In the genomic region with DNA sequence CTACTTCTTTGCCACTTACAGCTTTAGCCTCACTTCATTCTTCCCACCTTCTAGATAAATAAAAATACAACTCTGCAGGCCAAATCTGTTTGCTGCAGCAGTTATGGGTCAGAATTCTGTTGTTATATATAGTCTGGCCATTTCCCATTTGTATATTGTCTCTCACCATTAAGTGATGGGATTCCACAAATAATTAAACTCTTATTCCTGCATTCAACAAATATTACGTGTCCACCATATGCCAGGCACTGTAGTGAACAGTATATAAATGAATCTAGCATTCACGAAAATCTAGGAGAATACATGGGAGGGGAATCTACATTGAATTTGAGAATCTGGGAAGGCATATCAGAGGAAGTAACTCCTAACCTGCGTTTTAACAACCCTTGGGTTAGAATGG, we compare ENCODE assay signal across 24 cellular contexts. TPM values are rescaled to one million over a fixed set of nuclear protein-coding genes. Genes with fewer than 3 reads are reported as not detected.
DNase-seq lines count a peak whose midpoint lies in the region; ATAC-seq, FAIRE-seq and TF ChIP-seq lines count a peak whose summit lies in the region.
"Had no signal": no experiment of that assay in that cellular context is flagged by ENCODE, and none has a peak within 500 bp of the region (broad histone marks: within the 10 kb centered on the region; RNA-seq: fewer than 3 reads in every experiment).

No MANE protein-coding gene starts in this region.

- intact Hi-C loops in HCT116 (cut with micrococcal nuclease) (no loop called here), lower leg skin (cut with DNase I; ENCODE audit: low total_unique reads) (no loop called here)

- RAD21 ChIA-PET in HCT116 (lab: Charles Lee; ENCODE audit: low non-redundant PET in 1 of 2, low total read pairs in 2 of 2, uncharacterized antibody in 2 of 2, unreplicated experiment in 2 of 2), result no interaction called here

- H3K36me3 Mint-ChIP-seq in astrocyte (ENCODE audit: low read depth, unreplicated experiment) (peaks cover 2% of the 10 kb centered on the region), nephron progenitor cell (ENCODE audit: low read depth) (no peaks in the 10 kb centered on the region)
- H3K36me3 Mint-ChIP-seq: activated naive CD8-positive, alpha-beta T cell treated with anti-CD3 and anti-CD28 coated beads for 36 hours; naive thymus-derived CD4-positive, alpha-beta T cell had no signal

- H3K9me3 ChIP-seq in A549 (no peaks in the 10 kb centered on the region), HCT116 (ENCODE audit: control insufficient read depth in 1 of 2, insufficient read depth in 1 of 2, low read depth in 1 of 2, low read length in 2 of 2) (no peaks in the 10 kb centered on the region), astrocyte (ENCODE audit: insufficient read depth, low read depth, low read length) (no peaks in the 10 kb centered on the region), osteoblast (ENCODE audit: low read depth, low read length) (no peaks in the 10 kb centered on the region)
- H3K9me3 ChIP-seq: BE2C, body of pancreas, suprapubic skin, vagina had no signal

- H3K79me2 ChIP-seq in HCT116 (ENCODE audit: insufficient read depth, low read length) (no peaks in the 10 kb centered on the region), astrocyte (ENCODE audit: insufficient read depth, low read length) (no peaks in the 10 kb centered on the region), osteoblast (ENCODE audit: insufficient read depth, low read length) (no peaks in the 10 kb centered on the region)

- TF ChIP-seq CTCF in A549 (IDR thresholded peaks at IDR 0.05) (no peak), HCT116 (IDR thresholded peaks at IDR 0.05 in 2 of 3, conservative IDR thresholded peaks at IDR 0.05 in 1 of 3; ENCODE audit: borderline replicate concordance in 1 of 3, insufficient read depth in 1 of 3, low read depth in 2 of 3, low read length in 2 of 3) (no peak), astrocyte (IDR thresholded peaks at IDR 0.05; ENCODE audit: insufficient read depth, low read depth, low read length) (no peak), osteoblast (IDR thresholded peaks at IDR 0.05; ENCODE audit: extremely low read depth, low read depth, low read length) (no peak), nephron progenitor cell (IDR thresholded peaks at IDR 0.05) (no peak), lower leg skin (IDR thresholded peaks at IDR 0.05) (no peak)

- FAIRE-seq in A549 (lab: Jason Lieb, UNC), result no peak
- FAIRE-seq in astrocyte (lab: Jason Lieb, UNC), result no peak

- peak overlapping the region; percentile 90 for H3K27ac Mint-ChIP-seq in astrocyte (ENCODE audit: unreplicated experiment)
- no peak overlapping the region for H3K27ac Mint-ChIP-seq in nephron progenitor cell
- H3K27ac Mint-ChIP-seq: activated CD8-positive, alpha-beta T cell treated with anti-CD3 and anti-CD28 coated beads for 36 hours; activated naive CD8-positive, alpha-beta T cell treated with anti-CD3 and anti-CD28 coated beads for 36 hours; naive thymus-derived CD4-positive, alpha-beta T cell had no signal

- no peak overlapping the region for H3K4me3 ChIP-seq in A549
- no peak overlapping the region for H3K4me3 ChIP-seq in HCT116 (replicated peaks in 1 of 2; ENCODE audit: low read depth in 1 of 2, low read length in 2 of 2)
- H3K4me3 ChIP-seq in astrocyte (ENCODE audit: insufficient read depth, low read depth, low read length), result no peak overlapping the region
- no peak overlapping the region for H3K4me3 ChIP-seq in osteoblast (ENCODE audit: insufficient read depth, low read length)
- H3K4me3 ChIP-seq in lower leg skin (ENCODE audit: low read depth, poor library complexity, severe bottlenecking), result no peak overlapping the region
- H3K4me3 ChIP-seq: body of pancreas, suprapubic skin, vagina had no signal

- H3K4me2 ChIP-seq in A549, result peak overlapping the region; percentile 75; the same call in 2 of the 3 replicates
- no peak overlapping the region for H3K4me2 ChIP-seq in HCT116 (ENCODE audit: low read length)
- peak overlapping the region; percentile 68 for H3K4me2 ChIP-seq in astrocyte (ENCODE audit: low read length)
- no peak overlapping the region for H3K4me2 ChIP-seq in osteoblast (ENCODE audit: insufficient read depth, low read length)

- TF ChIP-seq POLR2A in A549 (IDR thresholded peaks at IDR 0.05; ENCODE audit: low read length) (no peak), HCT116 (IDR thresholded peaks at IDR 0.05; ENCODE audit: borderline replicate concordance, extremely low read depth, insufficient read depth, insufficient read length) (no peak), lower leg skin (IDR thresholded peaks at IDR 0.05) (no peak)

- DNase-seq in A549 (ENCODE audit: low read depth in 1 of 2, low spot score in 1 of 2) (no peak), HCT116 (ENCODE audit: low read depth, low spot score) (no peak), astrocyte (ENCODE audit: low read depth) (no peak), osteoblast (ENCODE audit: insufficient read length, low spot score, missing footprints) (no peak), nephron progenitor cell (no peak), lower leg skin (ENCODE audit: low spot score in 2 of 2) (no peak), T-helper 1 cell (no peak)
- DNase-seq in stimulated activated CD4-positive, alpha-beta T cell treated with anti-CD3 and anti-CD28 coated beads, Interleukin-4, amount 100 ng/mL, for 24 hours, result no peak
- DNase-seq: activated CD8-positive, alpha-beta T cell treated with anti-CD3 and anti-CD28 coated beads for 36 hours; activated effector memory CD4-positive, alpha-beta T cell treated with Interleukin-2 at 50 U/mL for 16 hours; activated naive CD8-positive, alpha-beta T cell treated with anti-CD3 and anti-CD28 coated beads for 36 hours; BE2C; DMS79; H9; left colon; naive thymus-derived CD4-positive, alpha-beta T cell; NCI-H1105 treated with DMSO at 0.1 percent for 48 hours; NCI-H2029 treated with DMSO at 0.1 percent for 48 hours; NCI-H345; stimulated activated CD4-positive, alpha-beta T cell treated with anti-CD3 and anti-CD28 coated beads, Interleukin-1b, Interleukin-23, amount 100 ng/mL, for 48 hours had no signal

- H3K4me1 ChIP-seq in A549, result peaks cover 56% of the 10 kb centered on the region
- peaks cover 21 to 30% of the 10 kb centered on the region in 2 experiments for H3K4me1 ChIP-seq in HCT116 (ENCODE audit: control insufficient read depth in 1 of 2, insufficient read depth in 2 of 2, low read length in 2 of 2)
- peaks cover 24% of the 10 kb centered on the region for H3K4me1 ChIP-seq in astrocyte (ENCODE audit: insufficient read depth, low read length)
- peaks cover 26% of the 10 kb centered on the region for H3K4me1 ChIP-seq in osteoblast (ENCODE audit: insufficient read depth, low read length)
- H3K4me1 ChIP-seq: BE2C, vagina had no signal

- H3K9me3 Mint-ChIP-seq in astrocyte (ENCODE audit: unreplicated experiment) (no peaks in the 10 kb centered on the region), nephron progenitor cell (no peaks in the 10 kb centered on the region)
- H3K9me3 Mint-ChIP-seq: activated CD8-positive, alpha-beta T cell treated with anti-CD3 and anti-CD28 coated beads for 36 hours; activated naive CD8-positive, alpha-beta T cell treated with anti-CD3 and anti-CD28 coated beads for 36 hours; H9; naive thymus-derived CD4-positive, alpha-beta T cell had no signal

- CTCF ChIA-PET in A549 (lab: Yijun Ruan, JAX) (interaction anchor here (1.3 to 7.2 kb wide), 2 partner anchors 9 to 11 kb away, joined by 4 to 63 read pairs; partner anchors contain the start of gene CDC73), HCT116 (lab: Charles Lee) (no interaction called here)

- POLR2A ChIA-PET in A549 (lab: Yijun Ruan, JAX) (no interaction called here), HCT116 (lab: Charles Lee) (interaction anchor here (0.6 to 1.3 kb wide), 3 partner anchors 11 to 66 kb away, joined by 4 to 5 read pairs (median 4); partner anchors contain the start of gene CDC73)

- H2AFZ ChIP-seq in HCT116 (ENCODE audit: low read depth, low read length, poor library complexity, severe bottlenecking) (peak overlapping the region; percentile 76), astrocyte (ENCODE audit: low read depth, low read length) (no peak overlapping the region), osteoblast (ENCODE audit: low read length) (no peak overlapping the region)

- H3K9me2 ChIP-seq in HCT116 (ENCODE audit: insufficient read depth), result no peaks in the 10 kb centered on the region

- no peaks in the 10 kb centered on the region for H3K27me3 ChIP-seq in HCT116 (ENCODE audit: insufficient read depth, low read length)
- H3K27me3 ChIP-seq in astrocyte (ENCODE audit: insufficient read depth, low read length), result no peaks in the 10 kb centered on the region
- H3K27me3 ChIP-seq in osteoblast (ENCODE audit: insufficient read depth, low read length), result no peaks in the 10 kb centered on the region
- H3K27me3 ChIP-seq: BE2C, body of pancreas, suprapubic skin, vagina had no signal

- ATAC-seq in A549, result no peak
- ATAC-seq in HCT116, result no peak
- ATAC-seq: activated CD4-positive, CD25-positive, alpha-beta regulatory T cell treated with anti-CD3 and anti-CD28 coated beads, Interleukin-2, amount 50 U/mL, for 24 hours; activated CD8-positive, alpha-beta T cell treated with anti-CD3 and anti-CD28 coated beads for 36 hours; left colon; naive thymus-derived CD4-positive, alpha-beta T cell had no signal

- BruUV-seq in HCT116 (replicated peaks; lab: Mats Ljungman, UMichigan), result no TSS peak

- no peak for TF ChIP-seq EP300 in A549 (IDR thresholded peaks at IDR 0.05)

- H4K20me1 ChIP-seq in HCT116 (ENCODE audit: insufficient read depth) (no peaks in the 10 kb centered on the region), astrocyte (ENCODE audit: insufficient read depth, low read length) (no peaks in the 10 kb centered on the region), osteoblast (ENCODE audit: insufficient read depth, low read length) (no peaks in the 10 kb centered on the region)

- H3K27me3 Mint-ChIP-seq in astrocyte (ENCODE audit: low read depth, unreplicated experiment), result no peaks in the 10 kb centered on the region
- peaks cover 3% of the 10 kb centered on the region for H3K27me3 Mint-ChIP-seq in nephron progenitor cell (ENCODE audit: low read depth, poor library complexity)
- H3K27me3 Mint-ChIP-seq: activated CD8-positive, alpha-beta T cell treated with anti-CD3 and anti-CD28 coated beads for 36 hours; activated naive CD8-positive, alpha-beta T cell treated with anti-CD3 and anti-CD28 coated beads for 36 hours had no signal

- WGBS in A549 (ENCODE audit: missing lambda C conversion rate), result 63% methylated on average over 3 of the region's 3 CpGs
- 91% methylated on average over 3 of the region's 3 CpGs for WGBS in lower leg skin, 2 donors

- no peak overlapping the region for H3K4me3 Mint-ChIP-seq in astrocyte (ENCODE audit: unreplicated experiment)
- H3K4me3 Mint-ChIP-seq in nephron progenitor cell, result no peak overlapping the region
- H3K4me3 Mint-ChIP-seq: activated CD8-positive, alpha-beta T cell treated with anti-CD3 and anti-CD28 coated beads for 36 hours; activated naive CD8-positive, alpha-beta T cell treated with anti-CD3 and anti-CD28 coated beads for 36 hours; H9; naive thymus-derived CD4-positive, alpha-beta T cell had no signal

- H3K27ac ChIP-seq in A549 (peak overlapping the region; percentile 73 to 86), HCT116 (ENCODE audit: low read depth, low read length) (no peak overlapping the region), astrocyte (ENCODE audit: low read depth, low read length) (peak overlapping the region; percentile 80), osteoblast (ENCODE audit: low read depth, low read length) (peak overlapping the region; percentile 69)
- H3K27ac ChIP-seq: body of pancreas had no signal

- no peaks in the 10 kb centered on the region for H3K36me3 ChIP-seq in HCT116 (ENCODE audit: control insufficient read depth in 1 of 2, insufficient read depth in 2 of 2, low read length in 2 of 2)
- H3K36me3 ChIP-seq in astrocyte (ENCODE audit: insufficient read depth, low read length), result no peaks in the 10 kb centered on the region
- H3K36me3 ChIP-seq in osteoblast (ENCODE audit: insufficient read depth, low read length), result no peaks in the 10 kb centered on the region
- H3K36me3 ChIP-seq: BE2C, suprapubic skin, vagina had no signal

- H3K9ac ChIP-seq in HCT116 (ENCODE audit: low read length) (no peak overlapping the region), astrocyte (ENCODE audit: low read length) (no peak overlapping the region)

- no peak for TF ChIP-seq RAD21 in A549 (conservative IDR thresholded peaks at IDR 0.05 in 1 of 2, IDR thresholded peaks at IDR 0.05 in 1 of 2)
- TF ChIP-seq RAD21 in HCT116 (IDR thresholded peaks at IDR 0.05; ENCODE audit: low read depth), result no peak

- H3K4me1 Mint-ChIP-seq in astrocyte (ENCODE audit: low read depth, unreplicated experiment), result peaks cover 40% of the 10 kb centered on the region
- peaks cover 18% of the 10 kb centered on the region for H3K4me1 Mint-ChIP-seq in nephron progenitor cell

RNA-seq across cellular contexts. Expression of gene GLRX2, which starts 5.7 kb away (rescaled TPM):
- polyA plus RNA-seq in A549 (2011; rRNA removed) (33.5 and 64.8 TPM in 2 replicates), A549 (2017; fragmentation: RNase III; extraction: RNeasy Plus Mini Kit Qiagen cat#74134 plus additional on column Dnase treatment) (48.8 to 52.4 TPM (median 49.8 TPM) in 3 replicates)
- 14.0 and 16.0 TPM in 2 replicates for polyA plus RNA-seq in A549 (2012; cell fraction: cytosol; rRNA removed)
- 5.8 and 8.7 TPM in 2 replicates for polyA plus RNA-seq in A549 (2012; cell fraction: nucleus; rRNA removed)
- 2.4 and 2.8 TPM in 2 replicates for polyA minus RNA-seq in A549 (2011; rRNA and poly(A)+ RNA removed)
- total RNA-seq in HCT116 (2021; ENCODE audit: unreplicated experiment) (30.6 TPM), astrocyte (37.0 and 37.1 TPM in 2 replicates), osteoblast (9.4 and 10.9 TPM in 2 replicates), lower leg skin (10 to 100 TPM in 1 of 4 donors, 1 to 10 TPM in 3; 5.6 to 11.0 (median 8.1) TPM)
- polyA plus RNA-seq in HCT116 (2012), result 8.2 and 13.6 TPM in 2 replicates

RNA-seq across cellular contexts. Expression of gene CDC73, which starts 11.0 kb away (rescaled TPM):
- polyA plus RNA-seq in A549 (2011; rRNA removed) (53.6 and 77.9 TPM in 2 replicates), A549 (2017; fragmentation: RNase III; extraction: RNeasy Plus Mini Kit Qiagen cat#74134 plus additional on column Dnase treatment) (37.0 to 43.1 TPM (median 42.2 TPM) in 3 replicates)
- polyA plus RNA-seq in A549 (2012; cell fraction: cytosol; rRNA removed), result 13.7 and 15.4 TPM in 2 replicates
- 3.8 and 5.3 TPM in 2 replicates for polyA plus RNA-seq in A549 (2012; cell fraction: nucleus; rRNA removed)
- 25.0 and 29.7 TPM in 2 replicates for polyA minus RNA-seq in A549 (2011; rRNA and poly(A)+ RNA removed)
- total RNA-seq in HCT116 (2021; ENCODE audit: unreplicated experiment) (63.2 TPM), astrocyte (72.9 and 77.7 TPM in 2 replicates), osteoblast (23.0 and 29.7 TPM in 2 replicates), lower leg skin (10 to 100 TPM; 19.2 to 23.7 (median 20.0) TPM)
- 17.5 and 24.6 TPM in 2 replicates for polyA plus RNA-seq in HCT116 (2012)

RNA-seq across cellular contexts. Expression of gene RO60, which starts 51.5 kb away (rescaled TPM):
- 37.4 and 47.1 TPM in 2 replicates for polyA plus RNA-seq in A549 (2011; rRNA removed)
- polyA plus RNA-seq in A549 (2012; cell fraction: cytosol; rRNA removed), result 12.7 and 14.7 TPM in 2 replicates
- polyA plus RNA-seq in A549 (2012; cell fraction: nucleus; rRNA removed), result 8.1 and 9.9 TPM in 2 replicates
- 29.6 to 32.0 TPM (median 30.0 TPM) in 3 replicates for polyA plus RNA-seq in A549 (2017; fragmentation: RNase III; extraction: RNeasy Plus Mini Kit Qiagen cat#74134 plus additional on column Dnase treatment)
- polyA minus RNA-seq in A549 (2011; rRNA and poly(A)+ RNA removed), result 66.8 and 76.4 TPM in 2 replicates
- total RNA-seq in HCT116 (2021; ENCODE audit: unreplicated experiment), result 69.5 TPM
- polyA plus RNA-seq in HCT116 (2012), result 16.5 and 19.7 TPM in 2 replicates
- total RNA-seq in astrocyte, result 120 and 134 TPM in 2 replicates
- 132 and 138 TPM in 2 replicates for total RNA-seq in osteoblast
- total RNA-seq in lower leg skin, result 100 to 1,000 TPM in 1 of 4 donors, 10 to 100 TPM in 3; 40.3 to 106 (median 64.4) TPM

RNA-seq across cellular contexts. Expression of gene UCHL5, which starts 51.7 kb away (rescaled TPM):
- polyA plus RNA-seq in A549 (2011; rRNA removed) (37.6 and 68.3 TPM in 2 replicates), A549 (2017; fragmentation: RNase III; extraction: RNeasy Plus Mini Kit Qiagen cat#74134 plus additional on column Dnase treatment) (53.0 to 68.2 TPM (median 53.0 TPM) in 3 replicates)
- polyA plus RNA-seq in A549 (2012; cell fraction: cytosol; rRNA removed), result 16.0 and 19.8 TPM in 2 replicates
- polyA plus RNA-seq in A549 (2012; cell fraction: nucleus; rRNA removed), result 9.4 and 9.8 TPM in 2 replicates
- polyA minus RNA-seq in A549 (2011; rRNA and poly(A)+ RNA removed), result 12.7 and 15.5 TPM in 2 replicates
- total RNA-seq in HCT116 (2021; ENCODE audit: unreplicated experiment) (75.8 TPM), astrocyte (26.4 and 33.3 TPM in 2 replicates), osteoblast (28.0 and 34.4 TPM in 2 replicates), lower leg skin (10 to 100 TPM; 25.5 to 57.9 (median 37.7) TPM)
- 28.2 and 40.4 TPM in 2 replicates for polyA plus RNA-seq in HCT116 (2012)

Comparison
In these comparisons a context has a peak if more than half of its experiments do, and no peak if none do; other contexts are left out.
1. H3K4me2 ChIP-seq: peak in A549 (single experiment) and astrocyte (single experiment); none in HCT116 (single experiment) and osteoblast (single experiment).